Comparison of ENCODE assay signal across 8 cellular contexts in the genomic region with DNA sequence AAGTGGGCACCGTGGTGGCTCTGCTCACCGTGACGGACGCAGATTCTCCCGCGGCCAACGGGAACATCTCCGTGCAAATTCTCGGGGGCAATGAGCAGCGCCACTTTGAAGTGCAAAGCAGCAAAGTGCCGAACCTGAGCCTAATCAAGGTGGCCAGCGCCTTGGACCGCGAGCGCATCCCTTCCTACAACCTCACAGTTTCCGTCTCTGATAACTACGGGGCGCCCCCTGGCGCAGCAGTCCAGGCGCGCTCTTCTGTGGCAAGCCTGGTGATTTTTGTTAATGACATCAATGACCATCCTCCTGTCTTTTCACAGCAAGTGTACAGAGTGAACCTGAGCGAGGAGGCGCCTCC. TPM values are rescaled to one million over a fixed set of nuclear protein-coding genes. Genes with fewer than 3 reads are reported as not detected.
DNase-seq lines count a peak whose midpoint lies in the region; ATAC-seq and FAIRE-seq lines count a peak whose summit lies in the region.

No MANE protein-coding gene starts in this region.

- H3K9me3 ChIP-seq in ES-I3 (ENCODE audit: control insufficient read depth, insufficient read depth, low read length) (no peaks in the 10 kb centered on the region), Karpas-422 (ENCODE audit: low read length) (peaks cover 4% of the 10 kb centered on the region; the same call in 1 of the 2 replicates)

- no peaks in the 10 kb centered on the region for H3K79me2 ChIP-seq in Karpas-422 (ENCODE audit: low read length)

- H3K9ac ChIP-seq in ES-I3 (ENCODE audit: low read depth, low read length) (peak overlapping the region; percentile 84; the same call in 1 of the 2 replicates), Karpas-422 (ENCODE audit: low read length) (no peak overlapping the region)

- H3K27ac ChIP-seq in Karpas-422 (ENCODE audit: low read length) = no peak overlapping the region

- H3K4me2 ChIP-seq in Karpas-422 (ENCODE audit: low read depth, low read length, poor library complexity, severe bottlenecking) = no peak overlapping the region

- no peaks in the 10 kb centered on the region for H4K20me1 ChIP-seq in Karpas-422 (ENCODE audit: insufficient read depth, low read depth, low read length)

- no peaks in the 10 kb centered on the region for H3K36me3 ChIP-seq in ES-I3 (ENCODE audit: insufficient read depth, low read length)
- no peaks in the 10 kb centered on the region for H3K36me3 ChIP-seq in Karpas-422 (ENCODE audit: insufficient read depth, low read length)

- ATAC-seq in Right ventricle myocardium superior (ENCODE audit: poor library complexity) = no peak
- no peak for ATAC-seq in HG02885 (IDR thresholded peaks at IDR 0.05; ENCODE audit: poor library complexity, unreplicated experiment)

- intact Hi-C loops in Right ventricle myocardium superior (cut with DNase I) = no loop called here

- no peak overlapping the region for H3K4me3 ChIP-seq in Karpas-422 (ENCODE audit: low read length)

- H3K4me1 ChIP-seq in ES-I3 (ENCODE audit: insufficient read depth, low read length) (no peaks in the 10 kb centered on the region; the same call in 1 of the 2 replicates), Karpas-422 (ENCODE audit: low read length) (peaks cover 9% of the 10 kb centered on the region)

- H2AFZ ChIP-seq in Karpas-422 (ENCODE audit: low read length) = no peak overlapping the region

- no peak for FAIRE-seq in RCC 7860 (lab: Jason Lieb, UNC)

- H3K27me3 ChIP-seq in Karpas-422 (ENCODE audit: low read length) = no peaks in the 10 kb centered on the region

- DNase-seq in SKM-1 (lab: John Stamatoyannopoulos, UW; ENCODE audit: unreplicated experiment) (peak; percentile 32), Right ventricle myocardium superior (peak; percentile 69), occipital lobe (lab: John Stamatoyannopoulos, UW) (peak; percentile 22), epidermal melanocyte (ENCODE audit: insufficient read length, low spot score) (no peak), Karpas-422 (no peak), RCC 7860 (ENCODE audit: low spot score) (no peak)

- no peaks in the 10 kb centered on the region for H3K9me2 ChIP-seq in Karpas-422 (replicated peaks; ENCODE audit: insufficient read depth, low read length)

RNA-seq across cellular contexts. Expression of a gene that starts 2.7 kb away (rescaled TPM):
- total RNA-seq in Right ventricle myocardium superior = 6.2 TPM
- 95.3 TPM for total RNA-seq in occipital lobe
- total RNA-seq in Karpas-422 (2014; rRNA removed; shearing (Covaris generic); ENCODE audit: low replicate concordance) = 7.4 and 12.2 TPM in 2 replicates

Comparison
In these comparisons a context has a peak if more than half of its experiments do, and no peak if none do; other contexts are left out.
1. DNase-seq: peak in SKM-1 (single experiment), Right ventricle myocardium superior (single experiment) and occipital lobe (single experiment); none in epidermal melanocyte (single experiment), Karpas-422 (single experiment) and RCC 7860 (single experiment).